Comparison of ENCODE assay signal across 1 cellular context in genomic region chr2:10043906-10044601, GRCh38.
A peak's percentile ranks its signal among the peaks of the same experiment; 100 is the strongest.
TF ChIP-seq lines count a peak whose summit lies in the region.

No MANE protein-coding gene starts in this region.

TF ChIP-seq in HEK293, 187 proteins besides CTCF, POLR2A, EP300 and RAD21 (continued from another document):
- no peak for TF ChIP-seq YY2 (tag by site-specific recombination; IDR thresholded peaks at IDR 0.05)
- no peak for TF ChIP-seq PRDM1 (tag by site-specific recombination; IDR thresholded peaks at IDR 0.05)
- no peak for TF ChIP-seq ZNF280C (tag by site-specific recombination; IDR thresholded peaks at IDR 0.05)
- TF ChIP-seq ZNF221 (tag by site-specific recombination; IDR thresholded peaks at IDR 0.05; ENCODE audit: borderline replicate concordance), result no peak
- no peak for TF ChIP-seq WT1 (tag by site-specific recombination; IDR thresholded peaks at IDR 0.05)
- TF ChIP-seq KLF10 (tag by site-specific recombination; IDR thresholded peaks at IDR 0.05), result peak; percentile 93
- TF ChIP-seq ZNF610 (tag by site-specific recombination; IDR thresholded peaks at IDR 0.05; ENCODE audit: borderline replicate concordance), result no peak
- TF ChIP-seq ZNF513 (tag by site-specific recombination; IDR thresholded peaks at IDR 0.05), result no peak
- no peak for TF ChIP-seq ZNF324 (tag by site-specific recombination; IDR thresholded peaks at IDR 0.05)
- no peak for TF ChIP-seq ZNF280D (tag by site-specific recombination; IDR thresholded peaks at IDR 0.05)
- TF ChIP-seq HIC1 (tag by site-specific recombination; IDR thresholded peaks at IDR 0.05), result no peak
- no peak for TF ChIP-seq REST (tag by site-specific recombination; IDR thresholded peaks at IDR 0.05)
- TF ChIP-seq ZNF677 (tag by site-specific recombination; IDR thresholded peaks at IDR 0.05), result no peak
- no peak for TF ChIP-seq ZNF24 (tag by site-specific recombination; IDR thresholded peaks at IDR 0.05)
- TF ChIP-seq RBAK (tag by site-specific recombination; IDR thresholded peaks at IDR 0.05), result no peak
- no peak for TF ChIP-seq ZNF571 (tag by site-specific recombination; IDR thresholded peaks at IDR 0.05)
- TF ChIP-seq ZNF791 (tag by site-specific recombination; IDR thresholded peaks at IDR 0.05), result no peak
- no peak for TF ChIP-seq MZF1 (tag by site-specific recombination; IDR thresholded peaks at IDR 0.05; ENCODE audit: borderline replicate concordance)
- no peak for TF ChIP-seq HOXD13 (CRISPR knock-in tag; IDR thresholded peaks at IDR 0.05; ENCODE audit: borderline replicate concordance)
- TF ChIP-seq ZNF350 (tag by site-specific recombination; IDR thresholded peaks at IDR 0.05), result no peak
- TF ChIP-seq ZEB2 (tag by site-specific recombination; IDR thresholded peaks at IDR 0.05), result no peak
- no peak for TF ChIP-seq ZNF624 (tag by site-specific recombination; IDR thresholded peaks at IDR 0.05)
- no peak for TF ChIP-seq ZNF416 (tag by site-specific recombination; IDR thresholded peaks at IDR 0.05)
- no peak for TF ChIP-seq ZNF146 (tag by site-specific recombination; IDR thresholded peaks at IDR 0.05)
- no peak for TF ChIP-seq ZNF692 (tag by site-specific recombination; IDR thresholded peaks at IDR 0.05)
- TF ChIP-seq ZBTB1 (tag by site-specific recombination; IDR thresholded peaks at IDR 0.05), result no peak
- TF ChIP-seq ZBTB6 (tag by site-specific recombination; IDR thresholded peaks at IDR 0.05), result no peak
TF ChIP-seq in HEK293: peak in this region for 14.
